ENCODE assay signal across 20 cellular contexts in the genomic region with DNA sequence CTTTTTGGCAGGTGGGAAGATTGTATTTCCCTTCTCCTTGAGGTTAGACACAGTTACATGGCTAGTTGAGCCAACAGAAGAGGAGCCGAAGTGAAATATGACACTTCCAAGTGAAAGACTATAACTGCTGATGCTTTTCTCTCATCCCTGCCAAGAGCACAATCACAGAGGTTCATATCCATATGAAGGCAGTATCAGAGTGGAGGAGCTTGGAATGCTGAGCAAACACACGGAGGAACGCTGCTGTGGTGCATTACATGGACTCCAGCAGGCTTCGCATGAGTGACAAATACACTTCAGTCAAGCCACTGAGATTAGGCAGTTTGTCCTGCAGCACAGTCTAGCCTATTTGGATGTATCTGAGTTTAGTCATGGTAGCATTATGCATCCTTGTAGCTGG. TPM values are rescaled to one million over a fixed set of nuclear protein-coding genes. Genes with fewer than 3 reads are reported as not detected.
"Had no signal": no experiment of that assay in that cellular context is flagged by ENCODE, and none has a peak within 500 bp of the region (broad histone marks: within the 10 kb centered on the region; RNA-seq: fewer than 3 reads in every experiment).

No MANE protein-coding gene starts in this region.

- H3K4me3 ChIP-seq: breast epithelium, dorsolateral prefrontal cortex, thoracic aorta had no signal

- H3K36me3 ChIP-seq: breast epithelium, thoracic aorta had no signal

- H3K9me3 ChIP-seq: breast epithelium, thoracic aorta had no signal

- DNase-seq: activated CD4-positive, alpha-beta memory T cell treated with anti-CD3 and anti-CD28 coated beads for 36 hours; activated effector memory CD4-positive, alpha-beta T cell treated with anti-CD3 and anti-CD28 coated beads, Interleukin-2, amount 50 U/mL, for 16 hours; activated T-cell treated with anti-CD3 and anti-CD28 coated beads, Interleukin-2, amount 50 U/mL, for 4 hours; amygdala; hypothalamus; natural killer cell; posterior cingulate gyrus; stimulated activated CD4-positive, alpha-beta T cell treated with anti-CD3 and anti-CD28 coated beads, Interleukin-4, amount 100 ng/mL, for 4 hours; stimulated activated naive CD8-positive, alpha-beta T cell treated with anti-CD3 and anti-CD28 coated beads, Interleukin-15, amount 100 ng/mL, for 72 hours had no signal

- H3K27ac ChIP-seq: breast epithelium, thoracic aorta had no signal

- ATAC-seq: activated T-cell treated with anti-CD3 and anti-CD28 coated beads, Interleukin-2, amount 50 U/mL, for 4 hours; left lobe of liver; natural killer cell; stimulated activated naive CD8-positive, alpha-beta T cell treated with anti-CD3 and anti-CD28 coated beads, Interleukin-15, amount 100 ng/mL, for 72 hours had no signal

- H3K4me1 ChIP-seq: breast epithelium had no signal

- H3K27me3 ChIP-seq: breast epithelium, dorsolateral prefrontal cortex had no signal

- FAIRE-seq: islet of Langerhans, urothelium cell line had no signal

RNA-seq across cellular contexts. Expression of a gene that starts 5.5 kb away (rescaled TPM):
- total RNA-seq: activated CD4-positive, alpha-beta memory T cell treated with anti-CD3 and anti-CD28 coated beads for 36 hours; activated T-cell treated with anti-CD3 and anti-CD28 coated beads, Interleukin-2, amount 50 U/mL, for 4 hours; breast epithelium; cerebellum; dorsolateral prefrontal cortex; glomerular endothelial cell; left lobe of liver; mucosa of gallbladder; natural killer cell; skeletal muscle tissue; thoracic aorta had no signal
- polyA plus RNA-seq: esophagus had no signal
